25 cellular contexts compared by ENCODE assay signal in the genomic region with DNA sequence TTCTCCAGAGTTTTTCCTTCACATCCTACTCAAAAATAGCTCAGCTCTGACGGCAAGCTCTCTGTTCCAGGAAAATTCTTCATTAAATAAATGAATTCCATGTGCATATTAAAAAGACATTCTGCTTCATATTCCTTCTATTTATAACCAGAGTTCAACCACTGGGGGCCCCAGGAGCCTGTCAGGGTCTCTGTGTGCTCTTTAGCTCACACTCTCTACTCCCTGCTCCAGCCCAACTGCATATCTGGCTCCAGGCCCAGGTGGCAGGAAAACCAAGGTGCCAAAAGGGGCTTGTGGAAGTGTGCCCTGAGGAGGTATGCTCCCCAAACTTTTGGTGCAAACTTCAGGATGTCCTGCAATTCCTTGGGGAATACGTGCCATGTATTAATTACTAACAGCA.
"Had no signal": no experiment of that assay in that cellular context is flagged by ENCODE, and none has a peak within 500 bp of the region (broad histone marks: within the 10 kb centered on the region; RNA-seq: fewer than 3 reads in every experiment).

No MANE protein-coding gene starts in this region.

- H3K4me1 ChIP-seq: left lung, lower lobe of right lung, neural progenitor cell, parathyroid adenoma, spleen, upper lobe of right lung had no signal

- H3K27ac ChIP-seq: coronary artery, esophagus squamous epithelium, left lung, lower lobe of right lung, neural progenitor cell, parathyroid adenoma, sigmoid colon, spleen, thoracic aorta, tibial nerve, upper lobe of right lung, uterus had no signal

- H3K9ac ChIP-seq: neural progenitor cell, parathyroid adenoma had no signal

- H3K4me3 ChIP-seq: coronary artery, esophagus squamous epithelium, left lung, lower lobe of right lung, mucosa of descending colon, neural progenitor cell, sigmoid colon, spleen, thoracic aorta, tibial nerve, upper lobe of right lung, uterus had no signal

- H2AFZ ChIP-seq: neural progenitor cell, parathyroid adenoma had no signal

- H3K36me3 ChIP-seq: esophagus squamous epithelium, left lung, lower lobe of right lung, neural progenitor cell, sigmoid colon, spleen, thoracic aorta, tibial nerve, upper lobe of right lung, uterus had no signal

- H3K4me2 ChIP-seq: neural progenitor cell had no signal

- H3K27me3 ChIP-seq: esophagus squamous epithelium, left lung, neural progenitor cell, sigmoid colon, spleen, tibial nerve, upper lobe of right lung, uterus had no signal

- DNase-seq: dermis blood vessel endothelial cell; effector memory CD8-positive, alpha-beta T cell; erythroblast; esophagus squamous epithelium; hypothalamus; immature natural killer cell; islet precursor cell; left lung; lower lobe of right lung; mucosa of descending colon; naive B cell; sigmoid colon; spleen; stimulated activated CD4-positive, alpha-beta T cell treated with anti-CD3 and anti-CD28 coated beads, Interleukin-4, amount 100 ng/mL, for 4 hours; stimulated activated naive CD8-positive, alpha-beta T cell treated with anti-CD3 and anti-CD28 coated beads, Interleukin-15, Interleukin-2, amounts not matched to agents 100 U/mL and 50 U/mL, for 24 hours; substantia nigra; upper lobe of right lung; uterus had no signal

- H3K9me3 ChIP-seq: esophagus squamous epithelium, left lung, lower lobe of right lung, mucosa of descending colon, sigmoid colon, spleen, thoracic aorta, tibial nerve, upper lobe of right lung, uterus had no signal

- H3K79me2 ChIP-seq: parathyroid adenoma had no signal

- ATAC-seq: effector memory CD8-positive, alpha-beta T cell; left lung; lower lobe of right lung; mucosa of descending colon; natural killer cell treated with Interleukin-12 subunit alpha and Interleukin-12 subunit beta and Interleukin-15 and Interleukin-18, amount 100 ng/mL, for 72 hours; stimulated activated memory B cell treated with anti-CD40 and anti-IgM and Interleukin-4, amounts not matched to agents 10 μg/mL and 1 μg/mL and 100 μg/mL, for 72 hours; stimulated activated naive CD8-positive, alpha-beta T cell treated with anti-CD3 and anti-CD28 coated beads, Interleukin-15, Interleukin-2, amounts not matched to agents 100 U/mL and 50 U/mL, for 24 hours; upper lobe of right lung had no signal
